ENCODE assay signal across 10 cellular contexts in the genomic region with DNA sequence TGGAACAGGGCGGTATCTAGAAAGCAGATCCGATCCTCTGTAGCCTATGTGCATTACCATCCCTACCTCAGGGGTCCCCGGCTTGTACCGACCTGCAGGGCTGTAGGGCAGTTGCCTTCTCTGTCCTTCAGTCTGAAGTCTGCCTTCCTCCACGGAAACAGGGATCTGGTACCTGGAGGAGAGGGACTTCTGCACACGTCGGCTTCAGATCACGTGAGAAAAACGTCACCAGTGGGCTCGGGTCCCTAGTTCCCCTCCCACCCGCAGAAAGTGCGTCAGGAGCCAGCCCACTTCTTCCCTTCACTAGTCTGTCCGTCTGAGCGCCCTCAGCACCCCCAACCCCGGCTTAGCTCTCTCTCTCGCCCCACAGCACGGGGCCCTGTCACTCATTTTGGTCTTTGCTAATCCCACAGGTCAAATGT. TPM values are rescaled to one million over a fixed set of nuclear protein-coding genes. Genes with fewer than 3 reads are reported as not detected.
DNase-seq lines count a peak whose midpoint lies in the region; ATAC-seq, FAIRE-seq and TF ChIP-seq lines count a peak whose summit lies in the region.
"Had no signal": no experiment of that assay in that cellular context is flagged by ENCODE, and none has a peak within 500 bp of the region (broad histone marks: within the 10 kb centered on the region; RNA-seq: fewer than 3 reads in every experiment).

A gene with protein sequence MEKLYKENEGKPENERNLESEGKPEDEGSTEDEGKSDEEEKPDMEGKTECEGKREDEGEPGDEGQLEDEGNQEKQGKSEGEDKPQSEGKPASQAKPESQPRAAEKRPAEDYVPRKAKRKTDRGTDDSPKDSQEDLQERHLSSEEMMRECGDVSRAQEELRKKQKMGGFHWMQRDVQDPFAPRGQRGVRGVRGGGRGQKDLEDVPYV (minus strand): TSS at position 170 of the 422 bp plus-strand sequence. CDS start 2,187 bp downstream, outside the sequence.

- no peaks in the 10 kb centered on the region for H3K79me2 ChIP-seq in astrocyte (ENCODE audit: insufficient read depth, low read length)

- no peak for TF ChIP-seq CTCF in astrocyte (IDR thresholded peaks at IDR 0.05; ENCODE audit: insufficient read depth, low read depth, low read length)

- H3K4me1 Mint-ChIP-seq in astrocyte (ENCODE audit: low read depth, unreplicated experiment) = no peaks in the 10 kb centered on the region
- peaks cover 5 to 14% (median 8%) of the 10 kb centered on the region in 3 donors for H3K4me1 Mint-ChIP-seq in naive B cell
- peaks cover 0 to 5% of the 10 kb centered on the region in 2 donors for H3K4me1 Mint-ChIP-seq in natural killer cell treated with Interleukin-12 subunit alpha and Interleukin-12 subunit beta and Interleukin-15 and Interleukin-18, amount 100 ng/mL, for 72 hours (ENCODE audit: low read depth in 2 of 2)

- H3K9me3 Mint-ChIP-seq in astrocyte (ENCODE audit: unreplicated experiment) = no peaks in the 10 kb centered on the region
- peaks cover 0 to 4% (median 0%) of the 10 kb centered on the region in 7 donors for H3K9me3 Mint-ChIP-seq in naive B cell
- H3K9me3 Mint-ChIP-seq in natural killer cell treated with Interleukin-12 subunit alpha and Interleukin-12 subunit beta and Interleukin-15 and Interleukin-18, amount 100 ng/mL, for 72 hours = no peaks in the 10 kb centered on the region
- H3K9me3 Mint-ChIP-seq: activated T-helper 1 cell treated with anti-CD3 and anti-CD28 coated beads, Interleukin-12 subunit alpha, Interleukin-12 subunit beta, Interleukin-2, Interleukin-4 antibody, amounts not matched to agents 30 ng/mL and 10 ng/mL and 1 ng/mL, durations not matched to agents 14 hours and 24 hours and 36 hours had no signal

- peak within 1 kb of the TSS; percentile 62 for H3K4me2 ChIP-seq in astrocyte (ENCODE audit: low read length)

- H4K20me1 ChIP-seq in astrocyte (ENCODE audit: insufficient read depth, low read length) = no peaks in the 10 kb centered on the region

- intact Hi-C loops in right cardiac atrium (cut with DNase I) = no loop called here
- intact Hi-C loops in Right ventricle myocardium inferior (cut with DNase I) = no loop called here

- no peaks in the 10 kb centered on the region for H3K36me3 ChIP-seq in astrocyte (ENCODE audit: insufficient read depth, low read length)
- H3K36me3 ChIP-seq: SJSA1 had no signal

- H3K36me3 Mint-ChIP-seq in astrocyte (ENCODE audit: low read depth, unreplicated experiment) (no peaks in the 10 kb centered on the region), naive B cell (peaks cover 0 to 8% of the 10 kb centered on the region in 2 donors)
- no peaks in the 10 kb centered on the region for H3K36me3 Mint-ChIP-seq in natural killer cell treated with Interleukin-12 subunit alpha and Interleukin-12 subunit beta and Interleukin-15 and Interleukin-18, amount 100 ng/mL, for 72 hours

- no peak within 1 kb of the TSS for H3K27ac ChIP-seq in right cardiac atrium (ENCODE audit: low read length)
- no peak within 1 kb of the TSS for H3K27ac ChIP-seq in astrocyte (ENCODE audit: low read depth, low read length)
- H3K27ac ChIP-seq: SJSA1 had no signal

- H3K4me3 ChIP-seq in right cardiac atrium (ENCODE audit: low read length) (peak within 1 kb of the TSS; percentile 25), astrocyte (ENCODE audit: insufficient read depth, low read depth, low read length) (no peak within 1 kb of the TSS)
- H3K4me3 ChIP-seq: SJSA1 had no signal

- H3K27ac Mint-ChIP-seq in astrocyte (ENCODE audit: unreplicated experiment) (no peak within 1 kb of the TSS), naive B cell (peak within 1 kb of the TSS in 1 of 6 donors; percentile 41)
- no peak within 1 kb of the TSS for H3K27ac Mint-ChIP-seq in natural killer cell treated with Interleukin-12 subunit alpha and Interleukin-12 subunit beta and Interleukin-15 and Interleukin-18, amount 100 ng/mL, for 72 hours
- H3K27ac Mint-ChIP-seq: activated T-helper 1 cell treated with anti-CD3 and anti-CD28 coated beads, Interleukin-12 subunit alpha, Interleukin-12 subunit beta, Interleukin-2, Interleukin-4 antibody, amounts not matched to agents 30 ng/mL and 10 ng/mL and 1 ng/mL, durations not matched to agents 14 hours and 24 hours and 36 hours had no signal

- ATAC-seq in right cardiac atrium (peak; percentile 33 to 35), Right ventricle myocardium inferior (no peak), naive B cell (ENCODE audit: low read depth in 2 of 2) (peak; percentile 58 to 64), GM18498 (IDR thresholded peaks at IDR 0.05; ENCODE audit: unreplicated experiment) (no peak)
- no peak for ATAC-seq in natural killer cell treated with Interleukin-12 subunit alpha and Interleukin-12 subunit beta and Interleukin-15 and Interleukin-18, amount 100 ng/mL, for 72 hours

- no peak within 1 kb of the TSS for H2AFZ ChIP-seq in astrocyte (ENCODE audit: low read depth, low read length)

- 3% methylated on average over 17 of the region's 17 CpGs for WGBS in right cardiac atrium

- H3K27me3 ChIP-seq in right cardiac atrium (ENCODE audit: control insufficient read depth, insufficient read depth) = no peaks in the 10 kb centered on the region
- peaks cover 15% of the 10 kb centered on the region for H3K27me3 ChIP-seq in astrocyte (ENCODE audit: insufficient read depth, low read length)
- H3K27me3 ChIP-seq: SJSA1 had no signal

- H3K27me3 Mint-ChIP-seq in astrocyte (ENCODE audit: low read depth, unreplicated experiment) = peaks cover 42% of the 10 kb centered on the region
- H3K27me3 Mint-ChIP-seq in naive B cell = peaks cover 46 to 85% (median 54%) of the 10 kb centered on the region in 3 donors
- H3K27me3 Mint-ChIP-seq in natural killer cell treated with Interleukin-12 subunit alpha and Interleukin-12 subunit beta and Interleukin-15 and Interleukin-18, amount 100 ng/mL, for 72 hours = peaks cover 48 to 57% of the 10 kb centered on the region in 2 donors

- H3K9me3 ChIP-seq in right cardiac atrium (ENCODE audit: control insufficient read depth, low read length) (no peaks in the 10 kb centered on the region), astrocyte (ENCODE audit: insufficient read depth, low read depth, low read length) (no peaks in the 10 kb centered on the region)
- H3K9me3 ChIP-seq: SJSA1 had no signal

- H3K9ac ChIP-seq in astrocyte (ENCODE audit: low read length) = no peak within 1 kb of the TSS

- H3K4me3 Mint-ChIP-seq in astrocyte (ENCODE audit: unreplicated experiment) = no peak within 1 kb of the TSS
- H3K4me3 Mint-ChIP-seq in naive B cell = peak within 1 kb of the TSS; percentile 54 to 85 (median 70)
- H3K4me3 Mint-ChIP-seq in natural killer cell treated with Interleukin-12 subunit alpha and Interleukin-12 subunit beta and Interleukin-15 and Interleukin-18, amount 100 ng/mL, for 72 hours = no peak within 1 kb of the TSS
- H3K4me3 Mint-ChIP-seq: activated T-helper 1 cell treated with anti-CD3 and anti-CD28 coated beads, Interleukin-12 subunit alpha, Interleukin-12 subunit beta, Interleukin-2, Interleukin-4 antibody, amounts not matched to agents 30 ng/mL and 10 ng/mL and 1 ng/mL, durations not matched to agents 14 hours and 24 hours and 36 hours had no signal

- DNase-seq in right cardiac atrium (peak in 2 of 3 donors; percentile 23 to 48), Right ventricle myocardium inferior (ENCODE audit: missing footprints) (no peak), astrocyte (ENCODE audit: low read depth) (no peak), naive B cell (peak; percentile 10), T-helper 9 cell (no peak), kidney tubule cell (ENCODE audit: low spot score) (no peak)
- DNase-seq in natural killer cell treated with Interleukin-12 subunit alpha and Interleukin-12 subunit beta and Interleukin-15 and Interleukin-18, amount 100 ng/mL, for 72 hours (ENCODE audit: low spot score) = no peak

- FAIRE-seq in astrocyte (lab: Jason Lieb, UNC) = no peak

- H3K4me1 ChIP-seq in right cardiac atrium (ENCODE audit: control insufficient read depth, insufficient read depth, low read length) (no peaks in the 10 kb centered on the region), astrocyte (ENCODE audit: insufficient read depth, low read length) (no peaks in the 10 kb centered on the region)
- H3K4me1 ChIP-seq: SJSA1 had no signal

RNA-seq across cellular contexts. Expression of the gene that starts here (rescaled TPM):
- total RNA-seq in right cardiac atrium = 1 to 10 TPM in 1 of 4 donors, under 1 TPM in 3; 0.45 to 1.6 (median 0.73) TPM
- polyA plus RNA-seq in right cardiac atrium = 0.81 TPM
- not detected for total RNA-seq in Right ventricle myocardium inferior
- 0.36 TPM in 1 of 2 replicates, not detected in the other for total RNA-seq in astrocyte
- not detected for polyA plus RNA-seq in naive B cell (ENCODE audit: low read depth in 6 of 6)
- not detected for total RNA-seq in natural killer cell treated with Interleukin-12 subunit alpha and Interleukin-12 subunit beta and Interleukin-15 and Interleukin-18, amount 100 ng/mL, for 72 hours
- total RNA-seq: activated T-helper 1 cell treated with anti-CD3 and anti-CD28 coated beads, Interleukin-12 subunit alpha, Interleukin-12 subunit beta, Interleukin-2, Interleukin-4 antibody, amounts not matched to agents 30 ng/mL and 10 ng/mL and 1 ng/mL, durations not matched to agents 14 hours and 24 hours and 36 hours; SJSA1 had no signal

Comparison
In these comparisons a context has a peak if more than half of its experiments do, and no peak if none do; other contexts are left out.
1. ATAC-seq: peak in right cardiac atrium (2 of 2); none in Right ventricle myocardium inferior (single experiment), natural killer cell treated with Interleukin-12 subunit alpha and Interleukin-12 subunit beta and Interleukin-15 and Interleukin-18, amount 100 ng/mL, for 72 hours (0 of 2) and GM18498 (single experiment).
2. DNase-seq: peak in right cardiac atrium (2 of 3); none in Right ventricle myocardium inferior (single experiment), astrocyte (single experiment), natural killer cell treated with Interleukin-12 subunit alpha and Interleukin-12 subunit beta and Interleukin-15 and Interleukin-18, amount 100 ng/mL, for 72 hours (single experiment), T-helper 9 cell (single experiment) and kidney tubule cell (single experiment).
3. Peak in DNase-seq and ATAC-seq in naive B cell; RNA of the gene not detected or under 1 TPM.
4. H3K4me3 Mint-ChIP-seq: peak in naive B cell (8 of 8); none in astrocyte (single experiment) and natural killer cell treated with Interleukin-12 subunit alpha and Interleukin-12 subunit beta and Interleukin-15 and Interleukin-18, amount 100 ng/mL, for 72 hours (single experiment).